ENCODE assay signal across 8 cellular contexts in the genomic region with DNA sequence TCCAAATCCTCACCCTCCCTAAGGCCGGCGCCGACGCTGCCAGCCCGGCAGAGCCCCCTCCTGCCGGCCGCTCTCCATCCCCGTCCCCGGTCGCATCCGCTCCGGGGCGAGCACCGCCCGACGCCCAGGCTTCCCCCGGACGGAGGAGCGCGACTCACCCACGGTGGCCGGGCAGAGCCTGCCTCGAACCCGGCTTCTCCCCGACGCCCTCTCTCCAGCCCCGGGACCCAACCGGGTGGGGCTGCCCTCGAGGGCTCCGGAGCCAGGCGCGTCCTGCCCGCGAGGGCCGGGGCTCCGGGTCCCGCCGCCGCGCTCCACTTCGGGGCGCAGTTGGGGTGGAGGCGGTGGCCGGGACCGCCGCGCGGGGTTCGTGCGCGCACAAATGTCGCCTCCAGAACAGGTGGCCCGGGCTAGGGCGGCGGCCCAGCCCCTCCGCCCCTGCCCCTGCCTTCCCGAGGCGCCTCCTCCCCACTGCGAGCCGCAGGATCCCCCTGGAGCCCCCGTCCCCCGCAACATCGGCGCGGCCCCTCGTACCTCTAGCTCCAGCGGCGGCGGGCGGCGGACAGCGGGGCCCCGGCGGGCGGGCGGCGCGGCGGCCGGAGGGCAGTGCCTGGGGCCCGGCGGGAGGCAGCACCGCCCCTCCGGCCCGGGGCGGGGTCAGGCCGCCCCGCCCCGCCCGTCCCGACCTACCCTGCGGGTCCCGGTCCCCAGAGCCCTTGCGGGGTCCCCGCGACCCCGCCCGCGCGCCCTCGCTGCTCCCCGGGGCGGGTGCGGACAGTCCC. TPM values are rescaled to one million over a fixed set of nuclear protein-coding genes. Genes with fewer than 3 reads are reported as not detected.
DNase-seq lines count a peak whose midpoint lies in the region; ATAC-seq and TF ChIP-seq lines count a peak whose summit lies in the region.

Gene A4GALT, minus strand, starts transcription at position 608 of the 782 bp plus-strand sequence. CDS start 26,919 bp downstream, outside the sequence.

- peak within 1 kb of the TSS; percentile 60 for H2AFZ ChIP-seq in hepatocyte

- H3K4me2 ChIP-seq in hepatocyte = peak within 1 kb of the TSS; percentile 96

- H4K20me1 ChIP-seq in hepatocyte (ENCODE audit: insufficient read depth, poor library complexity, severe bottlenecking) = no peaks in the 10 kb centered on the region

- DNase-seq in AG04450 (ENCODE audit: low read depth, low spot score) (no peak), H7 (peak; percentile 94), hepatocyte (ENCODE audit: low spot score) (peak; percentile 31), skeletal muscle cell (ENCODE audit: low read depth) (no peak), hippocampal formation (lab: John Stamatoyannopoulos, UW) (no peak), NCI-H345 treated with DMSO at 0.1 percent for 48 hours (lab: John Stamatoyannopoulos, UW; ENCODE audit: unreplicated experiment) (no peak), NCI-H1694 (lab: John Stamatoyannopoulos, UW) (no peak)
- peak; percentile 8 for DNase-seq in activated naive CD8-positive, alpha-beta T cell treated with anti-CD3 and anti-CD28 coated beads, Interleukin-2, amount 50 U/mL, for 24 hours

- peaks cover 6% of the 10 kb centered on the region for H3K27me3 ChIP-seq in AG04450 (ENCODE audit: control insufficient read depth, insufficient read depth, low read length)
- H3K27me3 ChIP-seq in H7 (ENCODE audit: control insufficient read depth, insufficient read depth, low read length) = peaks cover 32% of the 10 kb centered on the region
- peaks cover 38% of the 10 kb centered on the region for H3K27me3 ChIP-seq in hepatocyte

- H3K27ac ChIP-seq in AG04450 (ENCODE audit: low read depth, low read length) = no peak within 1 kb of the TSS
- no peak within 1 kb of the TSS for H3K27ac ChIP-seq in hepatocyte

- H3K9me2 ChIP-seq in hepatocyte (replicated peaks; ENCODE audit: insufficient read depth) = no peaks in the 10 kb centered on the region

- CTCF ChIA-PET in AG04450 (lab: Charles Lee) = no interaction called here

- H3K36me3 ChIP-seq in H7 (replicated peaks; ENCODE audit: control insufficient read depth, insufficient read depth, low read length) (no peaks in the 10 kb centered on the region), hepatocyte (replicated peaks; ENCODE audit: insufficient read depth, low read depth) (no peaks in the 10 kb centered on the region)

- under 1% methylated on average over 37 of the region's 104 CpGs for WGBS in hepatocyte (ENCODE audit: low lambda C conversion rate, missing lambda C conversion rate)

- no peaks in the 10 kb centered on the region for H3K79me2 ChIP-seq in hepatocyte

- no peak within 1 kb of the TSS for H3K27ac Mint-ChIP-seq in activated naive CD8-positive, alpha-beta T cell treated with anti-CD3 and anti-CD28 coated beads, Interleukin-2, amount 50 U/mL, for 24 hours

- H3K36me3 Mint-ChIP-seq in activated naive CD8-positive, alpha-beta T cell treated with anti-CD3 and anti-CD28 coated beads, Interleukin-2, amount 50 U/mL, for 24 hours (ENCODE audit: low read depth) = no peaks in the 10 kb centered on the region

- POLR2A ChIA-PET in AG04450 (lab: Yijun Ruan, JAX) = no interaction called here

- H3K9me3 ChIP-seq in AG04450 (ENCODE audit: control insufficient read depth, insufficient read depth, low read length) (no peaks in the 10 kb centered on the region; the same call in 1 of the 2 replicates), hepatocyte (ENCODE audit: low read depth) (no peaks in the 10 kb centered on the region)

- H3K4me3 Mint-ChIP-seq in activated naive CD8-positive, alpha-beta T cell treated with anti-CD3 and anti-CD28 coated beads, Interleukin-2, amount 50 U/mL, for 24 hours = peak within 1 kb of the TSS; percentile 63

- H3K4me3 ChIP-seq in AG04450 (ENCODE audit: low read depth, low read length) = peak within 1 kb of the TSS; percentile 63
- peak within 1 kb of the TSS; percentile 68 for H3K4me3 ChIP-seq in H7 (ENCODE audit: insufficient read depth, low read depth, low read length)
- peak within 1 kb of the TSS; percentile 49 for H3K4me3 ChIP-seq in hepatocyte
- H3K4me3 ChIP-seq in skeletal muscle cell (ENCODE audit: low read depth, low read length) = peak within 1 kb of the TSS; percentile 59

- H3K9me3 Mint-ChIP-seq in activated naive CD8-positive, alpha-beta T cell treated with anti-CD3 and anti-CD28 coated beads, Interleukin-2, amount 50 U/mL, for 24 hours = no peaks in the 10 kb centered on the region

- peaks cover 13% of the 10 kb centered on the region for H3K4me1 ChIP-seq in hepatocyte (ENCODE audit: insufficient read depth)

- no peak for TF ChIP-seq CTCF in AG04450 (IDR thresholded peaks at IDR 0.05; ENCODE audit: low read depth, low read length)
- TF ChIP-seq CTCF in hepatocyte (IDR thresholded peaks at IDR 0.05; ENCODE audit: poor library complexity) = no peak

- peaks cover 64% of the 10 kb centered on the region for H3K27me3 Mint-ChIP-seq in activated naive CD8-positive, alpha-beta T cell treated with anti-CD3 and anti-CD28 coated beads, Interleukin-2, amount 50 U/mL, for 24 hours

- peak; percentile 27 for ATAC-seq in activated naive CD8-positive, alpha-beta T cell treated with anti-CD3 and anti-CD28 coated beads, Interleukin-2, amount 50 U/mL, for 24 hours

- peaks cover 16% of the 10 kb centered on the region for H3K4me1 Mint-ChIP-seq in activated naive CD8-positive, alpha-beta T cell treated with anti-CD3 and anti-CD28 coated beads, Interleukin-2, amount 50 U/mL, for 24 hours

RNA-seq across cellular contexts. Expression of gene A4GALT, which starts in this region (rescaled TPM):
- 1.8 and 2.7 TPM in 2 replicates for polyA plus RNA-seq in AG04450 (2011; rRNA removed)
- polyA minus RNA-seq in AG04450 (2011; rRNA and poly(A)+ RNA removed) = 3.3 and 4.2 TPM in 2 replicates
- total RNA-seq in H7 (2014; rRNA removed; shearing (Covaris generic)) = 7.6 and 9.6 TPM in 2 replicates
- 3.3 and 4.4 TPM in 2 replicates for total RNA-seq in hepatocyte
- 2.2 and 5.8 TPM in 2 replicates for polyA plus RNA-seq in hepatocyte

Comparison
In these comparisons a context has a peak if more than half of its experiments do, and no peak if none do; other contexts are left out.
1. DNase-seq: peak in H7 (single experiment), activated naive CD8-positive, alpha-beta T cell treated with anti-CD3 and anti-CD28 coated beads, Interleukin-2, amount 50 U/mL, for 24 hours (single experiment) and hepatocyte (single experiment); none in AG04450 (single experiment), skeletal muscle cell (single experiment), hippocampal formation (0 of 2), NCI-H345 treated with DMSO at 0.1 percent for 48 hours (single experiment) and NCI-H1694 (single experiment).
2. Peak in every context shown above with its lines, with median percentiles within 50 percentile points of each other: H3K4me3 ChIP-seq.